In genomic region chr14:59037620-59038019, GRCh38 we compare ENCODE assay signal across 39 cellular contexts.
"Had no signal": no experiment of that assay in that cellular context is flagged by ENCODE, and none has a peak within 500 bp of the region (broad histone marks: within the 10 kb centered on the region; RNA-seq: fewer than 3 reads in every experiment).

No MANE protein-coding gene starts in this region.

- ATAC-seq: activated naive CD4-positive, alpha-beta T cell treated with anti-CD3 and anti-CD28 coated beads, Interleukin-2, amount 50 U/mL, for 72 hours; activated naive CD8-positive, alpha-beta T cell treated with anti-CD3 and anti-CD28 coated beads, Interleukin-2, amount 50 U/mL, for 24 hours; activated T-cell treated with anti-CD3 and anti-CD28 coated beads, Interleukin-2, amount 50 U/mL, for 4 hours; activated T-cell treated with anti-CD3 and anti-CD28 coated beads, Interleukin-2, amount 50 U/mL, for 72 hours; activated T-helper 17 cell treated with anti-CD3 and anti-CD28 coated beads, Interleukin-2, amount 50 U/mL, for 72 hours; body of pancreas had no signal

- H3K27ac Mint-ChIP-seq: activated naive CD4-positive, alpha-beta T cell treated with anti-CD3 and anti-CD28 coated beads for 36 hours; activated naive CD4-positive, alpha-beta T cell treated with anti-CD3 and anti-CD28 coated beads, Interleukin-2, amount 10 ng/mL, durations not matched to agents 7 days and 5 days; activated naive CD4-positive, alpha-beta T cell treated with anti-CD3 and anti-CD28 coated beads, Interleukin-2, amount 50 U/mL, for 24 hours; activated naive CD4-positive, alpha-beta T cell treated with anti-CD3 and anti-CD28 coated beads, Interleukin-2, amount 50 U/mL, for 72 hours; activated naive CD8-positive, alpha-beta T cell; activated naive CD8-positive, alpha-beta T cell treated with anti-CD3 and anti-CD28 coated beads for 36 hours; activated naive CD8-positive, alpha-beta T cell treated with anti-CD3 and anti-CD28 coated beads, Interleukin-2, amount 10 ng/mL, durations not matched to agents 7 days and 5 days; activated naive CD8-positive, alpha-beta T cell treated with anti-CD3 and anti-CD28 coated beads, Interleukin-2, amount 50 U/mL, for 24 hours; activated T-cell treated with anti-CD3 and anti-CD28 coated beads, Interleukin-2, amount 50 U/mL, for 24 hours; activated T-cell treated with anti-CD3 and anti-CD28 coated beads, Interleukin-2, amount 50 U/mL, for 72 hours; activated T-helper 1 cell treated with anti-CD3 and anti-CD28 coated beads, Interleukin-12 subunit alpha, Interleukin-12 subunit beta, Interleukin-2, Interleukin-4 antibody, amounts not matched to agents 30 ng/mL and 10 ng/mL and 1 ng/mL, durations not matched to agents 14 hours and 24 hours and 36 hours; activated T-helper 17 cell treated with anti-CD3 and anti-CD28 coated beads, Interleukin-2, amount 50 U/mL, for 72 hours; activated T-helper 2 cell treated with anti-CD3 and anti-CD28 coated beads, Interferon-gamma antibody, Interleukin-2, Interleukin-4, amounts not matched to agents 10 μg/mL and 5 μg/mL and 100 μg/mL, durations not matched to agents 14 hours and 24 hours and 36 hours; brain had no signal

- H3K9me3 ChIP-seq: adrenal gland, ascending aorta, body of pancreas, breast epithelium had no signal

- H3K4me1 ChIP-seq: adrenal gland, ascending aorta, body of pancreas, breast epithelium had no signal

- H3K4me3 ChIP-seq: adrenal gland, ascending aorta, body of pancreas, breast epithelium, cardiac muscle cell had no signal

- H3K4me3 Mint-ChIP-seq: activated naive CD4-positive, alpha-beta T cell treated with anti-CD3 and anti-CD28 coated beads for 36 hours; activated naive CD4-positive, alpha-beta T cell treated with anti-CD3 and anti-CD28 coated beads, Interleukin-2, amount 10 ng/mL, durations not matched to agents 7 days and 5 days; activated naive CD4-positive, alpha-beta T cell treated with anti-CD3 and anti-CD28 coated beads, Interleukin-2, amount 50 U/mL, for 24 hours; activated naive CD8-positive, alpha-beta T cell; activated naive CD8-positive, alpha-beta T cell treated with anti-CD3 and anti-CD28 coated beads for 36 hours; activated naive CD8-positive, alpha-beta T cell treated with anti-CD3 and anti-CD28 coated beads, Interleukin-2, amount 10 ng/mL, durations not matched to agents 7 days and 5 days; activated naive CD8-positive, alpha-beta T cell treated with anti-CD3 and anti-CD28 coated beads, Interleukin-2, amount 50 U/mL, for 24 hours; activated T-cell treated with anti-CD3 and anti-CD28 coated beads, Interleukin-2, amount 50 U/mL, for 24 hours; activated T-cell treated with anti-CD3 and anti-CD28 coated beads, Interleukin-2, amount 50 U/mL, for 4 hours; activated T-cell treated with anti-CD3 and anti-CD28 coated beads, Interleukin-2, amount 50 U/mL, for 72 hours; activated T-helper 1 cell treated with anti-CD3 and anti-CD28 coated beads, Interleukin-12 subunit alpha, Interleukin-12 subunit beta, Interleukin-2, Interleukin-4 antibody, amounts not matched to agents 30 ng/mL and 10 ng/mL and 1 ng/mL, durations not matched to agents 14 hours and 24 hours and 36 hours; activated T-helper 17 cell treated with anti-CD3 and anti-CD28 coated beads, Interleukin-2, amount 50 U/mL, for 72 hours; brain; central memory CD8-positive, alpha-beta T cell had no signal

- FAIRE-seq: bronchial epithelial cell, colon had no signal

- H3K27me3 ChIP-seq: adrenal gland, ascending aorta, body of pancreas, brain microvascular endothelial cell, breast epithelium, cardiac muscle cell had no signal

- DNase-seq: activated effector memory CD4-positive, alpha-beta T cell treated with anti-CD3 and anti-CD28 coated beads, Interleukin-2, amount 50 U/mL, for 16 hours; activated effector memory CD4-positive, alpha-beta T cell treated with Interleukin-2 at 50 U/mL for 16 hours; activated gamma-delta T cell; activated gamma-delta T cell treated with Interleukin-2 at 50 U/mL for 16 hours; activated naive CD4-positive, alpha-beta T cell; activated naive CD4-positive, alpha-beta T cell treated with anti-CD3 and anti-CD28 coated beads for 36 hours; activated naive CD4-positive, alpha-beta T cell treated with anti-CD3 and anti-CD28 coated beads, Interleukin-2, amount 10 ng/mL, durations not matched to agents 7 days and 5 days; activated naive CD4-positive, alpha-beta T cell treated with anti-CD3 and anti-CD28 coated beads, Interleukin-2, amount 50 U/mL, for 16 hours; activated naive CD4-positive, alpha-beta T cell treated with Interleukin-2 at 50 U/mL for 16 hours; activated naive CD8-positive, alpha-beta T cell treated with anti-CD3 and anti-CD28 coated beads for 36 hours; activated naive CD8-positive, alpha-beta T cell treated with anti-CD3 and anti-CD28 coated beads, Interleukin-2, amount 10 ng/mL, durations not matched to agents 7 days and 5 days; activated naive CD8-positive, alpha-beta T cell treated with anti-CD3 and anti-CD28 coated beads, Interleukin-2, amount 50 U/mL, for 24 hours; activated T-cell treated with anti-CD3 and anti-CD28 coated beads, Interleukin-2, amount 50 U/mL, for 24 hours; activated T-cell treated with anti-CD3 and anti-CD28 coated beads, Interleukin-2, amount 50 U/mL, for 4 hours; activated T-cell treated with anti-CD3 and anti-CD28 coated beads, Interleukin-2, amount 50 U/mL, for 48 hours; activated T-cell treated with anti-CD3 and anti-CD28 coated beads, Interleukin-2, amount 50 U/mL, for 72 hours; adrenal gland; amniotic stem cell; amygdala; anterior cingulate cortex; aorta; body of pancreas; brain microvascular endothelial cell; caudate nucleus; central memory CD4-positive, alpha-beta T cell; cerebellar nuclear complex had no signal

- H3K27ac ChIP-seq: adrenal gland, ascending aorta, body of pancreas, brain microvascular endothelial cell, breast epithelium, cardiac muscle cell had no signal

- H3K36me3 ChIP-seq: adrenal gland, ascending aorta, brain microvascular endothelial cell, breast epithelium, cardiac muscle cell had no signal

- H3K36me3 Mint-ChIP-seq: activated naive CD4-positive, alpha-beta T cell treated with anti-CD3 and anti-CD28 coated beads, Interleukin-2, amount 10 ng/mL, durations not matched to agents 7 days and 5 days; activated naive CD4-positive, alpha-beta T cell treated with anti-CD3 and anti-CD28 coated beads, Interleukin-2, amount 50 U/mL, for 24 hours; activated naive CD4-positive, alpha-beta T cell treated with anti-CD3 and anti-CD28 coated beads, Interleukin-2, amount 50 U/mL, for 72 hours; activated naive CD8-positive, alpha-beta T cell; activated naive CD8-positive, alpha-beta T cell treated with anti-CD3 and anti-CD28 coated beads for 36 hours; activated naive CD8-positive, alpha-beta T cell treated with anti-CD3 and anti-CD28 coated beads, Interleukin-2, amount 10 ng/mL, durations not matched to agents 7 days and 5 days; brain had no signal

- H3K27me3 Mint-ChIP-seq: activated naive CD4-positive, alpha-beta T cell treated with anti-CD3 and anti-CD28 coated beads, Interleukin-2, amount 10 ng/mL, durations not matched to agents 7 days and 5 days; activated naive CD8-positive, alpha-beta T cell treated with anti-CD3 and anti-CD28 coated beads, Interleukin-2, amount 50 U/mL, for 24 hours; central memory CD8-positive, alpha-beta T cell had no signal

- H3K9me3 Mint-ChIP-seq: activated naive CD4-positive, alpha-beta T cell treated with anti-CD3 and anti-CD28 coated beads for 36 hours; activated naive CD4-positive, alpha-beta T cell treated with anti-CD3 and anti-CD28 coated beads, Interleukin-2, amount 10 ng/mL, durations not matched to agents 7 days and 5 days; activated naive CD4-positive, alpha-beta T cell treated with anti-CD3 and anti-CD28 coated beads, Interleukin-2, amount 50 U/mL, for 24 hours; activated naive CD8-positive, alpha-beta T cell treated with anti-CD3 and anti-CD28 coated beads for 36 hours; activated naive CD8-positive, alpha-beta T cell treated with anti-CD3 and anti-CD28 coated beads, Interleukin-2, amount 10 ng/mL, durations not matched to agents 7 days and 5 days; activated T-cell treated with anti-CD3 and anti-CD28 coated beads, Interleukin-2, amount 50 U/mL, for 24 hours; activated T-cell treated with anti-CD3 and anti-CD28 coated beads, Interleukin-2, amount 50 U/mL, for 4 hours; activated T-helper 1 cell treated with anti-CD3 and anti-CD28 coated beads, Interleukin-12 subunit alpha, Interleukin-12 subunit beta, Interleukin-2, Interleukin-4 antibody, amounts not matched to agents 30 ng/mL and 10 ng/mL and 1 ng/mL, durations not matched to agents 14 hours and 24 hours and 36 hours; activated T-helper 17 cell treated with anti-CD3 and anti-CD28 coated beads, Interleukin-2, amount 50 U/mL, for 72 hours; activated T-helper 2 cell treated with anti-CD3 and anti-CD28 coated beads, Interferon-gamma antibody, Interleukin-2, Interleukin-4, amounts not matched to agents 10 μg/mL and 5 μg/mL and 100 μg/mL, durations not matched to agents 14 hours and 24 hours and 36 hours; central memory CD8-positive, alpha-beta T cell had no signal

- H3K4me1 Mint-ChIP-seq: activated naive CD4-positive, alpha-beta T cell treated with anti-CD3 and anti-CD28 coated beads, Interleukin-2, amount 10 ng/mL, durations not matched to agents 7 days and 5 days; activated naive CD4-positive, alpha-beta T cell treated with anti-CD3 and anti-CD28 coated beads, Interleukin-2, amount 50 U/mL, for 24 hours; activated naive CD8-positive, alpha-beta T cell treated with anti-CD3 and anti-CD28 coated beads for 36 hours; activated naive CD8-positive, alpha-beta T cell treated with anti-CD3 and anti-CD28 coated beads, Interleukin-2, amount 10 ng/mL, durations not matched to agents 7 days and 5 days; activated naive CD8-positive, alpha-beta T cell treated with anti-CD3 and anti-CD28 coated beads, Interleukin-2, amount 50 U/mL, for 24 hours; activated T-helper 17 cell treated with anti-CD3 and anti-CD28 coated beads, Interleukin-2, amount 50 U/mL, for 72 hours; central memory CD8-positive, alpha-beta T cell had no signal
